Comparison of ENCODE assay signal across 36 cellular contexts in genomic region chr22:47690166-47690565, GRCh38.
"Had no signal": no experiment of that assay in that cellular context is flagged by ENCODE, and none has a peak within 500 bp of the region (broad histone marks: within the 10 kb centered on the region; RNA-seq: fewer than 3 reads in every experiment).

No MANE protein-coding gene starts in this region.

- DNase-seq: activated B cell treated with CpG ODN at 0.5 μM for 24 hours; activated CD4-positive, alpha-beta memory T cell treated with anti-CD3 and anti-CD28 coated beads for 36 hours; activated CD4-positive, alpha-beta T cell treated with anti-CD3 and anti-CD28 coated beads for 4 hours; activated CD4-positive, alpha-beta T cell treated with anti-CD3 and anti-CD28 coated beads, Interleukin-2, amount 10 ng/mL, durations not matched to agents 24 days and 14 days; activated CD4-positive, alpha-beta T cell treated with anti-CD3 and anti-CD28 coated beads, Interleukin-2, amount 50 U/mL, for 1 hour; activated CD4-positive, alpha-beta T cell treated with anti-CD3 and anti-CD28 coated beads, Interleukin-2, amount 50 U/mL, for 4 hours; activated CD4-positive, CD25-positive, alpha-beta regulatory T cell treated with anti-CD3 and anti-CD28 coated beads, Interleukin-2, amount 50 U/mL, for 72 hours; activated CD8-positive, alpha-beta memory T cell treated with anti-CD3 and anti-CD28 coated beads, Interleukin-2, amount 50 U/mL, for 4 hours; activated CD8-positive, alpha-beta T cell treated with anti-CD3 and anti-CD28 coated beads for 36 hours; activated effector memory CD4-positive, alpha-beta T cell treated with anti-CD3 and anti-CD28 coated beads, Interleukin-2, amount 50 U/mL, for 16 hours; activated gamma-delta T cell treated with Interleukin-2 at 50 U/mL for 16 hours; activated naive CD4-positive, alpha-beta T cell; activated naive CD4-positive, alpha-beta T cell treated with anti-CD3 and anti-CD28 coated beads for 36 hours; activated naive CD4-positive, alpha-beta T cell treated with anti-CD3 and anti-CD28 coated beads, Interleukin-2, amount 50 U/mL, for 16 hours; activated naive CD8-positive, alpha-beta T cell treated with anti-CD3 and anti-CD28 coated beads for 36 hours; activated T-cell treated with anti-CD3 and anti-CD28 coated beads for 4 hours; activated T-cell treated with anti-CD3 and anti-CD28 coated beads, Interleukin-2, amount 50 U/mL, for 1 hour; activated T-cell treated with anti-CD3 and anti-CD28 coated beads, Interleukin-2, amount 50 U/mL, for 4 hours; activated T-cell treated with anti-CD3 and anti-CD28 coated beads, Interleukin-2, amount 50 U/mL, for 72 hours; amniotic stem cell; aorta; body of pancreas; brain microvascular endothelial cell; central memory CD4-positive, alpha-beta T cell; SW 1271; T-helper 1 cell; T-helper 2 cell; T-helper 9 cell had no signal

- H3K27me3 ChIP-seq: adrenal gland, body of pancreas, brain microvascular endothelial cell had no signal

- H3K4me3 Mint-ChIP-seq: activated B cell treated with CpG ODN at 0.5 μM for 24 hours; activated CD4-positive, alpha-beta memory T cell treated with anti-CD3 and anti-CD28 coated beads for 36 hours; activated CD4-positive, alpha-beta T cell treated with anti-CD3 and anti-CD28 coated beads, Interleukin-2, amount 10 ng/mL, durations not matched to agents 24 days and 14 days; activated CD8-positive, alpha-beta T cell treated with anti-CD3 and anti-CD28 coated beads for 36 hours; activated naive CD4-positive, alpha-beta T cell treated with anti-CD3 and anti-CD28 coated beads for 36 hours; activated naive CD8-positive, alpha-beta T cell treated with anti-CD3 and anti-CD28 coated beads for 36 hours; activated T-cell treated with anti-CD3 and anti-CD28 coated beads, Interleukin-2, amount 50 U/mL, for 4 hours; activated T-cell treated with anti-CD3 and anti-CD28 coated beads, Interleukin-2, amount 50 U/mL, for 72 hours; activated T-helper 1 cell treated with anti-CD3 and anti-CD28 coated beads, Interleukin-12 subunit alpha, Interleukin-12 subunit beta, Interleukin-2, Interleukin-4 antibody, amounts not matched to agents 30 ng/mL and 10 ng/mL and 1 ng/mL, durations not matched to agents 14 hours and 24 hours and 36 hours; activated T-helper 17 cell treated with anti-CD3 and anti-CD28 coated beads, Interleukin-2, amount 50 U/mL, for 72 hours; T-helper 1 cell treated with Interleukin-12 subunit alpha and Interleukin-12 subunit beta and Interleukin-4 antibody, amounts not matched to agents 30 μg/mL and 1 μg/mL, for 36 hours; T-helper 2 cell treated with Interferon-gamma antibody and Interleukin-4, amounts not matched to agents 5 μg/mL and 100 μg/mL, for 36 hours had no signal

- H3K4me3 ChIP-seq: adrenal gland, body of pancreas, breast epithelium had no signal

- H3K36me3 ChIP-seq: adrenal gland, brain microvascular endothelial cell, breast epithelium had no signal

- H3K9me3 ChIP-seq: adrenal gland, body of pancreas had no signal

- H3K27ac Mint-ChIP-seq: activated B cell treated with CpG ODN at 0.5 μM for 24 hours; activated CD4-positive, alpha-beta memory T cell treated with anti-CD3 and anti-CD28 coated beads for 36 hours; activated CD4-positive, alpha-beta T cell treated with anti-CD3 and anti-CD28 coated beads, Interleukin-2, amount 10 ng/mL, durations not matched to agents 24 days and 14 days; activated CD8-positive, alpha-beta T cell treated with anti-CD3 and anti-CD28 coated beads for 36 hours; activated naive CD4-positive, alpha-beta T cell treated with anti-CD3 and anti-CD28 coated beads for 36 hours; activated naive CD4-positive, alpha-beta T cell treated with anti-CD3 and anti-CD28 coated beads, Interleukin-2, amount 50 U/mL, for 72 hours; activated naive CD8-positive, alpha-beta T cell treated with anti-CD3 and anti-CD28 coated beads for 36 hours; activated T-helper 1 cell treated with anti-CD3 and anti-CD28 coated beads, Interleukin-12 subunit alpha, Interleukin-12 subunit beta, Interleukin-2, Interleukin-4 antibody, amounts not matched to agents 30 ng/mL and 10 ng/mL and 1 ng/mL, durations not matched to agents 14 hours and 24 hours and 36 hours; activated T-helper 17 cell treated with anti-CD3 and anti-CD28 coated beads, Interleukin-2, amount 50 U/mL, for 72 hours; T-helper 1 cell treated with Interleukin-12 subunit alpha and Interleukin-12 subunit beta and Interleukin-4 antibody, amounts not matched to agents 30 μg/mL and 1 μg/mL, for 36 hours; T-helper 2 cell treated with Interferon-gamma antibody and Interleukin-4, amounts not matched to agents 5 μg/mL and 100 μg/mL, for 36 hours had no signal

- H3K4me1 Mint-ChIP-seq: activated B cell treated with CpG ODN at 0.5 μM for 24 hours; activated CD4-positive, alpha-beta T cell treated with anti-CD3 and anti-CD28 coated beads, Interleukin-2, amount 10 ng/mL, durations not matched to agents 24 days and 14 days; activated naive CD8-positive, alpha-beta T cell treated with anti-CD3 and anti-CD28 coated beads for 36 hours; activated T-helper 17 cell treated with anti-CD3 and anti-CD28 coated beads, Interleukin-2, amount 50 U/mL, for 72 hours had no signal

- H3K27ac ChIP-seq: adrenal gland, body of pancreas, brain microvascular endothelial cell, breast epithelium, VCaP had no signal

- H3K36me3 Mint-ChIP-seq: activated CD4-positive, alpha-beta memory T cell treated with anti-CD3 and anti-CD28 coated beads for 36 hours; activated naive CD4-positive, alpha-beta T cell treated with anti-CD3 and anti-CD28 coated beads, Interleukin-2, amount 50 U/mL, for 72 hours; activated naive CD8-positive, alpha-beta T cell treated with anti-CD3 and anti-CD28 coated beads for 36 hours had no signal

- H3K27me3 Mint-ChIP-seq: activated CD4-positive, alpha-beta T cell treated with anti-CD3 and anti-CD28 coated beads, Interleukin-2, amount 10 ng/mL, durations not matched to agents 24 days and 14 days; activated CD8-positive, alpha-beta T cell treated with anti-CD3 and anti-CD28 coated beads for 36 hours had no signal

- ATAC-seq: activated CD8-positive, alpha-beta T cell treated with anti-CD3 and anti-CD28 coated beads for 36 hours; activated naive CD4-positive, alpha-beta T cell treated with anti-CD3 and anti-CD28 coated beads, Interleukin-2, amount 50 U/mL, for 72 hours; activated T-cell treated with anti-CD3 and anti-CD28 coated beads, Interleukin-2, amount 50 U/mL, for 4 hours; activated T-cell treated with anti-CD3 and anti-CD28 coated beads, Interleukin-2, amount 50 U/mL, for 72 hours; activated T-helper 17 cell treated with anti-CD3 and anti-CD28 coated beads, Interleukin-2, amount 50 U/mL, for 72 hours; body of pancreas had no signal

- H3K9me3 Mint-ChIP-seq: activated B cell treated with CpG ODN at 0.5 μM for 24 hours; activated CD4-positive, alpha-beta memory T cell treated with anti-CD3 and anti-CD28 coated beads for 36 hours; activated CD4-positive, alpha-beta T cell treated with anti-CD3 and anti-CD28 coated beads, Interleukin-2, amount 10 ng/mL, durations not matched to agents 24 days and 14 days; activated CD8-positive, alpha-beta T cell treated with anti-CD3 and anti-CD28 coated beads for 36 hours; activated naive CD4-positive, alpha-beta T cell treated with anti-CD3 and anti-CD28 coated beads for 36 hours; activated naive CD8-positive, alpha-beta T cell treated with anti-CD3 and anti-CD28 coated beads for 36 hours; activated T-cell treated with anti-CD3 and anti-CD28 coated beads, Interleukin-2, amount 50 U/mL, for 4 hours; activated T-helper 1 cell treated with anti-CD3 and anti-CD28 coated beads, Interleukin-12 subunit alpha, Interleukin-12 subunit beta, Interleukin-2, Interleukin-4 antibody, amounts not matched to agents 30 ng/mL and 10 ng/mL and 1 ng/mL, durations not matched to agents 14 hours and 24 hours and 36 hours; activated T-helper 17 cell treated with anti-CD3 and anti-CD28 coated beads, Interleukin-2, amount 50 U/mL, for 72 hours had no signal

- H3K4me1 ChIP-seq: adrenal gland, body of pancreas, breast epithelium had no signal
